In genomic region chr7:157961731-157962457, GRCh38 we compare ENCODE assay signal across 26 cellular contexts.
DNase-seq lines count a peak whose midpoint lies in the region; ATAC-seq and TF ChIP-seq lines count a peak whose summit lies in the region.
"Had no signal": no experiment of that assay in that cellular context is flagged by ENCODE, and none has a peak within 500 bp of the region (broad histone marks: within the 10 kb centered on the region; RNA-seq: fewer than 3 reads in every experiment).

No MANE protein-coding gene starts in this region.

- H4K8ac ChIP-seq in H9 (replicated peaks; ENCODE audit: insufficient read length, low read depth, low read length): no peak overlapping the region

- peaks cover 14 to 19% of the 10 kb centered on the region in 2 experiments for H3K4me1 Mint-ChIP-seq in H9
- H3K4me1 Mint-ChIP-seq: natural killer cell, T-cell had no signal

- peak overlapping the region; percentile 59; the same call in 1 of the 2 replicates for H3K14ac ChIP-seq in H9 (ENCODE audit: insufficient read depth, low read length)

- H2BK120ac ChIP-seq in H9 (ENCODE audit: low read depth, low read length, poor library complexity, severe bottlenecking): no peak overlapping the region

- no peak overlapping the region for H4K91ac ChIP-seq in H9 (ENCODE audit: insufficient read length, low read depth, low read length)

- H3K79me1 ChIP-seq in H9 (ENCODE audit: insufficient read depth, low read depth, low read length, poor library complexity, severe bottlenecking): no peaks in the 10 kb centered on the region

- peak; percentile 36 for DNase-seq in DMS153 treated with DMSO at 0.1 percent for 48 hours (lab: John Stamatoyannopoulos, UW; ENCODE audit: unreplicated experiment)
- DNase-seq in H9: peak; percentile 32
- peak; percentile 14 for DNase-seq in NCI-H510A (lab: John Stamatoyannopoulos, UW)
- no peak for DNase-seq in RPMI8226
- no peak for DNase-seq in sigmoid colon
- DNase-seq: activated CD4-positive, alpha-beta T cell treated with anti-CD3 and anti-CD28 coated beads for 1 hour; activated CD8-positive, alpha-beta T cell treated with anti-CD3 and anti-CD28 coated beads for 36 hours; activated gamma-delta T cell; activated T-cell treated with anti-CD3 and anti-CD28 coated beads for 4 hours; C1 segment of cervical spinal cord; cerebellar nuclear complex; KBM-7; left lung; midbrain; natural killer cell; NCI-H2081; NCI-H524; ovary; SJCRH30; T-cell; thyroid gland had no signal

- H3K9me3 Mint-ChIP-seq in H9: peaks cover 9 to 21% of the 10 kb centered on the region in 2 experiments
- H3K9me3 Mint-ChIP-seq: activated CD8-positive, alpha-beta T cell treated with anti-CD3 and anti-CD28 coated beads for 36 hours; natural killer cell; stimulated activated naive CD8-positive, alpha-beta T cell treated with anti-CD3 and anti-CD28 coated beads, Interleukin-15, Interleukin-2, amounts not matched to agents 100 ng/mL and 50 ng/mL, for 24 hours; T-cell had no signal

- no peak for ATAC-seq in HG02973 (IDR thresholded peaks at IDR 0.05; ENCODE audit: unreplicated experiment)
- no peak for ATAC-seq in HG02840 (IDR thresholded peaks at IDR 0.05; ENCODE audit: low FRiP score, unreplicated experiment)
- ATAC-seq: activated CD8-positive, alpha-beta T cell treated with anti-CD3 and anti-CD28 coated beads for 36 hours; left lung; natural killer cell; Panc1; T-cell had no signal

- no peak overlapping the region for H3K18ac ChIP-seq in H9 (ENCODE audit: insufficient read length, low read depth, low read length)

- no peak overlapping the region for H3K4me2 ChIP-seq in H9 (ENCODE audit: insufficient read depth, insufficient read length, low read length)

- TF ChIP-seq EP300 in sigmoid colon (IDR thresholded peaks at IDR 0.05): no peak

- H3K27ac Mint-ChIP-seq in H9: no peak overlapping the region
- H3K27ac Mint-ChIP-seq: activated CD8-positive, alpha-beta T cell treated with anti-CD3 and anti-CD28 coated beads for 36 hours; natural killer cell; stimulated activated naive CD8-positive, alpha-beta T cell treated with anti-CD3 and anti-CD28 coated beads, Interleukin-15, Interleukin-2, amounts not matched to agents 100 ng/mL and 50 ng/mL, for 24 hours; T-cell had no signal

- no peak overlapping the region for H2BK12ac ChIP-seq in H9 (ENCODE audit: insufficient read length, low read depth, low read length)

- peaks cover 20% of the 10 kb centered on the region for H3K27me3 Mint-ChIP-seq in H9 (ENCODE audit: low read depth)

- no peak overlapping the region for H2BK5ac ChIP-seq in H9 (ENCODE audit: insufficient read length, low read length)

- H3K23ac ChIP-seq in H9 (ENCODE audit: insufficient read length, low read depth, low read length): no peak overlapping the region

- no peak for TF ChIP-seq POLR2A in sigmoid colon (IDR thresholded peaks at IDR 0.05)

- H4K20me1 ChIP-seq in H9 (ENCODE audit: control insufficient read depth, insufficient read depth, insufficient read length): no peaks in the 10 kb centered on the region

- H3T11ph ChIP-seq in H9 (ENCODE audit: low read length): no peak overlapping the region

- H3K4me3 Mint-ChIP-seq in H9: peak overlapping the region; percentile 10 to 24; a peak in 2 of 5 replicates
- H3K4me3 Mint-ChIP-seq: activated CD8-positive, alpha-beta T cell treated with anti-CD3 and anti-CD28 coated beads for 36 hours; natural killer cell; stimulated activated naive CD8-positive, alpha-beta T cell treated with anti-CD3 and anti-CD28 coated beads, Interleukin-15, Interleukin-2, amounts not matched to agents 100 ng/mL and 50 ng/mL, for 24 hours; T-cell had no signal

- intact Hi-C loops in sigmoid colon (cut with DNase I): no loop called here

- no peak overlapping the region for H2AK5ac ChIP-seq in H9 (ENCODE audit: insufficient read length, low read length)

- no peak overlapping the region for H2AFZ ChIP-seq in H9 (ENCODE audit: low read length)

- H3K79me2 ChIP-seq in H9 (ENCODE audit: insufficient read depth, low read length): no peaks in the 10 kb centered on the region

- peaks cover 3% of the 10 kb centered on the region for H3K23me2 ChIP-seq in H9 (ENCODE audit: insufficient read length, low read depth, low read length, poor library complexity, severe bottlenecking)

- peaks cover 4 to 13% (median 5%) of the 10 kb centered on the region in 3 experiments; a peak in 5 of 7 replicates for H3K36me3 Mint-ChIP-seq in H9 (ENCODE audit: insufficient read depth in 1 of 3, low read depth in 3 of 3)
- H3K36me3 Mint-ChIP-seq: natural killer cell, T-cell had no signal

- no peak overlapping the region for H2BK20ac ChIP-seq in H9 (ENCODE audit: low read depth, low read length, poor library complexity, severe bottlenecking)

- no peak overlapping the region for H4K5ac ChIP-seq in H9 (ENCODE audit: insufficient read length, low read depth, low read length)

- H3K27ac ChIP-seq in H9 (ENCODE audit: insufficient read length, low read depth, low read length): no peak overlapping the region
- H3K27ac ChIP-seq in iPS-20b (ENCODE audit: low read length): no peak overlapping the region
- no peak overlapping the region for H3K27ac ChIP-seq in sigmoid colon
- H3K27ac ChIP-seq: left lung, ovary, SJCRH30, thyroid gland had no signal

- H3K36me3 ChIP-seq in iPS-20b (ENCODE audit: insufficient read depth, low read depth, low read length) (no peaks in the 10 kb centered on the region), sigmoid colon (no peaks in the 10 kb centered on the region)
- H3K36me3 ChIP-seq: left lung, ovary, SJCRH30, thyroid gland had no signal

- no peak for TF ChIP-seq CTCF in H9 (conservative IDR thresholded peaks at IDR 0.05)
- no peak for TF ChIP-seq CTCF in sigmoid colon (IDR thresholded peaks at IDR 0.05)

- H3K4me1 ChIP-seq in H9 (ENCODE audit: insufficient read depth, low read length) (peaks cover 5% of the 10 kb centered on the region; the same call in 1 of the 2 replicates), iPS-20b (ENCODE audit: insufficient read depth, low read length) (peaks cover 7% of the 10 kb centered on the region; the same call in 1 of the 2 replicates), sigmoid colon (no peaks in the 10 kb centered on the region)
- H3K4me1 ChIP-seq: left lung, SJCRH30, thyroid gland had no signal

- no peak overlapping the region for H3K4ac ChIP-seq in H9 (ENCODE audit: low read depth, low read length)

- peak overlapping the region; percentile 35; the same call in 1 of the 2 replicates for H3K4me3 ChIP-seq in iPS-20b (ENCODE audit: low read length)
- no peak overlapping the region for H3K4me3 ChIP-seq in sigmoid colon
- H3K4me3 ChIP-seq: left lung, ovary, SJCRH30, thyroid gland had no signal

- H2BK15ac ChIP-seq in H9 (ENCODE audit: low read depth, low read length): no peak overlapping the region

- H3K9me3 ChIP-seq in H9 (ENCODE audit: control insufficient read depth, low read depth, low read length): no peaks in the 10 kb centered on the region
- peaks cover 67% of the 10 kb centered on the region for H3K9me3 ChIP-seq in iPS-20b (ENCODE audit: insufficient read depth, low read depth, low read length)
- H3K9me3 ChIP-seq in sigmoid colon: no peaks in the 10 kb centered on the region
- H3K9me3 ChIP-seq: left lung, ovary, thyroid gland had no signal

- no peak overlapping the region for H3K9ac ChIP-seq in H9 (ENCODE audit: extremely low read depth, insufficient read length, low read length)
- H3K9ac ChIP-seq in iPS-20b (ENCODE audit: low read depth, low read length): no peak overlapping the region

- WGBS in H9 (ENCODE audit: extremely low coverage, insufficient read length, low lambda C conversion rate): no CpG with 5 or more reads among the region's 29 CpGs
- 25 to 55% methylated on average over 29 of the region's 29 CpGs for WGBS in sigmoid colon, 2 donors

- H3K56ac ChIP-seq in H9 (ENCODE audit: insufficient read length, low read depth, low read length): no peak overlapping the region

- H3K27me3 ChIP-seq in H9 (ENCODE audit: insufficient read depth, low read length) (no peaks in the 10 kb centered on the region), iPS-20b (ENCODE audit: insufficient read depth, low read length) (no peaks in the 10 kb centered on the region; the same call in 1 of the 2 replicates), sigmoid colon (peaks cover 0 to 27% (median 13%) of the 10 kb centered on the region in 3 donors)
- H3K27me3 ChIP-seq: ovary, thyroid gland had no signal

Comparison
In these comparisons a context has a peak if more than half of its experiments do, and no peak if none do; other contexts are left out.
1. DNase-seq: peak in DMS153 treated with DMSO at 0.1 percent for 48 hours (single experiment), H9 (single experiment) and NCI-H510A (single experiment); none in RPMI8226 (single experiment) and sigmoid colon (single experiment).